Comparison of ENCODE assay signal across 8 cellular contexts in the genomic region with DNA sequence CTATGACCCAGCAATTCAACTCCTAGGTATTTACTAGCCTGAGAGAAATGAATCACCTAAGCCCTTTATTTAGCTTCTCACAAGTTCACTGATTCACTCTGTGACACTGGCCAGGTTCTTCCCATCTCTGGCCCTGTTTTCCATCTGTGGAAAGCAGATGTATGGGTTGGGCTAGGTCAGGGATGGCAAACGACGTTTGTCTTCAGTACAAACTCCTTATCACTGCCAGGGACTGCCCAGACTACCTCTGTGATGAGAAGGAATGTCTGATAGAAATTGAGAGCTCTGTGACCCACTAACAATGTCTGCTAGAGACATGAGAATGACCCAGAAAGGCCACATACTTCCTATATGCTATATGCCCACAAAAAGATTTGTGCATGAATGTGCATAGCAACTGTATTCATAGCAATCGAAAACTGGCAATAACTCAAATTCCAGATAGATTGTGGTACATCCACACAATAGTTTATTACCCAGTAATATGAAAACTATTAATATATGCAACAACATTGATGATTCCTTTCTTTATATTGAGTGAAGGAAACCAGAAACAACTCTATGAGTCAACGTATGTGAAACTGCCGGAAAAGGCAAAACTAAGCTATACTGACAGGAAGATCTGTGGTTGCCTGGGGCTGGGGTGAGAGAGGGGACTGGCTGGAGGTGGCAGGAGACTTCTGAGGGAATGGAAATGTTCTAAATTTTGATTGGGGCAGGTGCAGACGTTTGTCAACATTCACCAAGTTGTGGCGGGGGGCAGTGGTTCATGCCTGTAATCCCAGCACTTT. TPM values are rescaled to one million over a fixed set of nuclear protein-coding genes. Genes with fewer than 3 reads are reported as not detected.
A peak's percentile ranks its signal among the peaks of the same experiment; 100 is the strongest.
DNase-seq lines count a peak whose midpoint lies in the region; ATAC-seq lines count a peak whose summit lies in the region.

No MANE protein-coding gene starts in this region.

- DNase-seq in LHCN-M2 (ENCODE audit: low read depth): peak; percentile 48
- DNase-seq in activated T-cell treated with anti-CD3 and anti-CD28 coated beads, Interleukin-2, amount 50 U/mL, for 24 hours: peak; percentile 67
- DNase-seq in memory B cell (ENCODE audit: low spot score in 2 of 2): no peak
- DNase-seq in KBM-7: no peak
- DNase-seq in NCI-H146 (lab: John Stamatoyannopoulos, UW): no peak
- DNase-seq in ureter (ENCODE audit: low spot score): no peak

- no peaks in the 10 kb centered on the region for H3K36me3 Mint-ChIP-seq in activated T-cell treated with anti-CD3 and anti-CD28 coated beads, Interleukin-2, amount 50 U/mL, for 24 hours (ENCODE audit: low read depth)
- H3K36me3 Mint-ChIP-seq in memory B cell: no peaks in the 10 kb centered on the region

- H3K4me3 Mint-ChIP-seq in activated T-cell treated with anti-CD3 and anti-CD28 coated beads, Interleukin-2, amount 50 U/mL, for 24 hours: peak overlapping the region; percentile 44
- peak overlapping the region; percentile 15 for H3K4me3 Mint-ChIP-seq in memory B cell

- peak overlapping the region; percentile 96 for H3K27ac Mint-ChIP-seq in activated T-cell treated with anti-CD3 and anti-CD28 coated beads, Interleukin-2, amount 50 U/mL, for 24 hours
- peak overlapping the region; percentile 70 for H3K27ac Mint-ChIP-seq in memory B cell

- peaks cover 3% of the 10 kb centered on the region for H3K9me3 Mint-ChIP-seq in activated T-cell treated with anti-CD3 and anti-CD28 coated beads, Interleukin-2, amount 50 U/mL, for 24 hours
- H3K9me3 Mint-ChIP-seq in memory B cell: no peaks in the 10 kb centered on the region

- ATAC-seq in GM19395 (IDR thresholded peaks at IDR 0.05; ENCODE audit: unreplicated experiment) (peak; percentile 53), memory B cell (ENCODE audit: low read depth) (peak; percentile 32), GM21576 (IDR thresholded peaks at IDR 0.05; ENCODE audit: unreplicated experiment) (no peak)

- H3K27me3 Mint-ChIP-seq in activated T-cell treated with anti-CD3 and anti-CD28 coated beads, Interleukin-2, amount 50 U/mL, for 24 hours: no peaks in the 10 kb centered on the region
- H3K27me3 Mint-ChIP-seq in memory B cell: no peaks in the 10 kb centered on the region

- in situ Hi-C loops in KBM-7 (cut with MboI; ENCODE audit: low pct_unique_long_range_greater_than_20kb, low sequenced_read_pairs): no loop called here

- H3K4me1 Mint-ChIP-seq in activated T-cell treated with anti-CD3 and anti-CD28 coated beads, Interleukin-2, amount 50 U/mL, for 24 hours (ENCODE audit: low read depth): peaks cover 79% of the 10 kb centered on the region
- H3K4me1 Mint-ChIP-seq in memory B cell: peaks cover 35% of the 10 kb centered on the region

RNA-seq across cellular contexts. Expression of gene ADAM19, which starts 32.0 kb away (rescaled TPM):
- total RNA-seq in LHCN-M2 (2014; rRNA removed): 71.8 and 89.1 TPM in 2 replicates
- polyA plus RNA-seq in LHCN-M2 (2012): 87.1 TPM
- total RNA-seq in ureter: 17.4 TPM

RNA-seq across cellular contexts. Expression of gene SOX30, which starts 44.7 kb away (rescaled TPM):
- total RNA-seq in LHCN-M2 (2014; rRNA removed): 0.06 TPM in 1 of 2 replicates, not detected in the other
- 0.05 TPM for polyA plus RNA-seq in LHCN-M2 (2012)
- total RNA-seq in ureter: 0.52 TPM

Comparison
In these comparisons a context has a peak if more than half of its experiments do, and no peak if none do; other contexts are left out.
1. DNase-seq: peak in LHCN-M2 (single experiment) and activated T-cell treated with anti-CD3 and anti-CD28 coated beads, Interleukin-2, amount 50 U/mL, for 24 hours (single experiment); none in memory B cell (0 of 2), KBM-7 (single experiment), NCI-H146 (single experiment) and ureter (single experiment).